12 cellular contexts compared by ENCODE assay signal in genomic region chr2:150046211-150046610, GRCh38.
DNase-seq lines count a peak whose midpoint lies in the region; ATAC-seq and TF ChIP-seq lines count a peak whose summit lies in the region.
"Had no signal": no experiment of that assay in that cellular context is flagged by ENCODE, and none has a peak within 500 bp of the region (broad histone marks: within the 10 kb centered on the region; RNA-seq: fewer than 3 reads in every experiment).

No MANE protein-coding gene starts in this region.

- H3K4me3 Mint-ChIP-seq in progenitor cell of endocrine pancreas (ENCODE audit: low read depth), result no peak overlapping the region

- no peaks in the 10 kb centered on the region for H3K36me3 Mint-ChIP-seq in progenitor cell of endocrine pancreas (ENCODE audit: insufficient read depth)

- no peak overlapping the region for H3K9ac ChIP-seq in SK-N-SH

- H3K9me3 ChIP-seq in SK-N-SH (no peaks in the 10 kb centered on the region), left ventricle myocardium inferior (replicated peaks) (no peaks in the 10 kb centered on the region)

- H3K4me3 ChIP-seq in SK-N-SH (ENCODE audit: low read depth in 2 of 2, low read length in 1 of 2) (no peak overlapping the region), cardiac fibroblast (replicated peaks in 1 of 2; ENCODE audit: low read depth in 2 of 2, low read length in 2 of 2) (no peak overlapping the region), left ventricle myocardium inferior (no peak overlapping the region)

- peaks cover 9% of the 10 kb centered on the region for H3K4me1 Mint-ChIP-seq in progenitor cell of endocrine pancreas (ENCODE audit: low read depth)

- H3K4me2 ChIP-seq in SK-N-SH, result no peak overlapping the region

- POLR2A ChIA-PET in SK-N-SH (lab: Yijun Ruan, JAX), result no interaction called here

- no peak for DNase-seq in SK-N-SH
- DNase-seq in cardiac fibroblast (ENCODE audit: low read depth in 2 of 2), result peak; percentile 20 to 55
- DNase-seq in kidney glomerular epithelial cell (lab: John Stamatoyannopoulos, UW), result peak; percentile 46
- DNase-seq in activated CD4-positive, CD25-positive, alpha-beta regulatory T cell treated with anti-CD3 and anti-CD28 coated beads, Interleukin-2, amount 50 U/mL, for 72 hours, result no peak
- no peak for DNase-seq in left ventricle myocardium inferior
- DNase-seq in H4 (ENCODE audit: low spot score), result no peak
- DNase-seq in progenitor cell of endocrine pancreas (ENCODE audit: low spot score, unreplicated experiment), result no peak
- DNase-seq: activated CD8-positive, alpha-beta memory T cell treated with anti-CD3 and anti-CD28 coated beads, Interleukin-2, amount 50 U/mL, for 4 hours; effector CD8-positive, alpha-beta T cell; small intestine had no signal

- 89% methylated on average over 5 of the region's 5 CpGs for WGBS in SK-N-SH (ENCODE audit: low lambda C conversion rate)

- no peak for TF ChIP-seq EP300 in SK-N-SH (IDR thresholded peaks at IDR 0.05; ENCODE audit: borderline replicate concordance in 1 of 2, low read depth in 1 of 2, low read length in 1 of 2)

- no peaks in the 10 kb centered on the region for H4K20me1 ChIP-seq in SK-N-SH (ENCODE audit: insufficient read depth)

- intact Hi-C loops in left ventricle myocardium inferior (cut with micrococcal nuclease), result no loop called here

- H3K9me2 ChIP-seq in SK-N-SH, result no peaks in the 10 kb centered on the region

- TF ChIP-seq CTCF in SK-N-SH (IDR thresholded peaks at IDR 0.05) (no peak), cardiac fibroblast (IDR thresholded peaks at IDR 0.05; ENCODE audit: low read depth, low read length) (no peak), left ventricle myocardium inferior (IDR thresholded peaks at IDR 0.05; ENCODE audit: borderline replicate concordance) (no peak), progenitor cell of endocrine pancreas (IDR thresholded peaks at IDR 0.05; ENCODE audit: unreplicated experiment) (no peak)

- H3K79me2 ChIP-seq in SK-N-SH (ENCODE audit: insufficient read depth), result no peaks in the 10 kb centered on the region

- peak; percentile 56 for ATAC-seq in SK-N-SH treated with all-trans-retinoic acid at 6 μM for 48 hours

- CTCF ChIA-PET in SK-N-SH (lab: Yijun Ruan, JAX), result no interaction called here

- H3F3A ChIP-seq in SK-N-SH (replicated peaks; ENCODE audit: insufficient read depth), result no peaks in the 10 kb centered on the region

- H2AFZ ChIP-seq in SK-N-SH (ENCODE audit: low read depth), result no peak overlapping the region

- TF ChIP-seq RAD21 in SK-N-SH (IDR thresholded peaks at IDR 0.05; ENCODE audit: low read length), result no peak

- H3K27ac ChIP-seq in SK-N-SH (ENCODE audit: low read depth in 2 of 2, low read length in 1 of 2) (no peak overlapping the region), left ventricle myocardium inferior (replicated peaks) (no peak overlapping the region)
- H3K27ac ChIP-seq: 22Rv1 had no signal

- peaks cover 14% of the 10 kb centered on the region for H3K27me3 Mint-ChIP-seq in progenitor cell of endocrine pancreas

- H3K27me3 ChIP-seq in SK-N-SH (ENCODE audit: insufficient read depth) (no peaks in the 10 kb centered on the region), left ventricle myocardium inferior (ENCODE audit: low read depth) (no peaks in the 10 kb centered on the region)

- H3K4me1 ChIP-seq in SK-N-SH (ENCODE audit: control insufficient read depth in 1 of 2, insufficient read depth in 2 of 2, low read depth in 1 of 2, low read length in 1 of 2) (no peaks in the 10 kb centered on the region; a peak in 1 of 4 replicates), left ventricle myocardium inferior (peaks cover 2% of the 10 kb centered on the region)

- no peak overlapping the region for H3K27ac Mint-ChIP-seq in progenitor cell of endocrine pancreas

- H3K9me3 Mint-ChIP-seq in progenitor cell of endocrine pancreas (ENCODE audit: low read depth), result no peaks in the 10 kb centered on the region

- H3K36me3 ChIP-seq in SK-N-SH (replicated peaks in 1 of 2; ENCODE audit: control insufficient read depth in 1 of 2, insufficient read depth in 2 of 2, low read length in 1 of 2) (no peaks in the 10 kb centered on the region), left ventricle myocardium inferior (no peaks in the 10 kb centered on the region)

TF ChIP-seq in SK-N-SH treated with all-trans-retinoic acid at 6 μM for 48 hours, 23 proteins besides CTCF, POLR2A, EP300 and RAD21:
- TF ChIP-seq TOX (CRISPR knock-in tag; IDR thresholded peaks at IDR 0.05; ENCODE audit: borderline replicate concordance) (no peak), ARNTL (CRISPR knock-in tag; IDR thresholded peaks at IDR 0.05; ENCODE audit: borderline replicate concordance, low read depth) (no peak), GLIS3 (CRISPR knock-in tag; IDR thresholded peaks at IDR 0.05) (no peak), BACH2 (CRISPR knock-in tag; IDR thresholded peaks at IDR 0.05; ENCODE audit: borderline replicate concordance) (no peak), OSR1 (CRISPR knock-in tag; IDR thresholded peaks at IDR 0.05) (no peak)

TF ChIP-seq in SK-N-SH, 30 proteins besides CTCF, POLR2A, EP300 and RAD21:
- TF ChIP-seq FOXM1 (IDR thresholded peaks at IDR 0.05; ENCODE audit: low read depth) (no peak), ELF1 (IDR thresholded peaks at IDR 0.05) (no peak), PBX3 (IDR thresholded peaks at IDR 0.05) (no peak), CHD2 (IDR thresholded peaks at IDR 0.05; ENCODE audit: low read length, partially characterized antibody) (no peak)

Comparison
In these comparisons a context has a peak if more than half of its experiments do, and no peak if none do; other contexts are left out.
1. DNase-seq: peak in cardiac fibroblast (2 of 2) and kidney glomerular epithelial cell (single experiment); none in SK-N-SH (single experiment), activated CD4-positive, CD25-positive, alpha-beta regulatory T cell treated with anti-CD3 and anti-CD28 coated beads, Interleukin-2, amount 50 U/mL, for 72 hours (single experiment), left ventricle myocardium inferior (single experiment), H4 (single experiment) and progenitor cell of endocrine pancreas (single experiment).